Comparison of ENCODE assay signal across 10 cellular contexts in the genomic region with DNA sequence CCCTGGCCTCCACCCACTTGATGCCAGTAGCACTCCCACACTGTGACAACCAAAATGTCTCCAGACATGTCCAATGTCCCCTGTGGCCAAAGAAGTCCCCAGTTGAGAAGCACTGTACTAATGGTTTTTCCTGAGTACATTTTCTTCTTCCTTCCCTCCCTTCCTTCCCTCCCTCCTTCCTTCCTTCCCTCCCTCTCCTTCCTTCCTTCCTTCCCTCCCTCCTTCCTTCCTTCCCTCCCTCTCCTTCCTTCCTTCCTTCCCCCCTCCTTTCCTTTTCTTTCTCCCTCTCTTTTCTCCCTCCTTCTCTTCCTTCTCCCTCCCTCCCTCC.
"Had no signal": no experiment of that assay in that cellular context is flagged by ENCODE, and none has a peak within 500 bp of the region (broad histone marks: within the 10 kb centered on the region; RNA-seq: fewer than 3 reads in every experiment).

No MANE protein-coding gene starts in this region.

- H3K9me3 Mint-ChIP-seq: GM23338, H9, HFFc6 had no signal

- DNase-seq: H9, HCEC 1CT, HFFc6, IMR-90, KG1 had no signal

- H3K4me3 Mint-ChIP-seq: GM23338, H9, HFFc6 had no signal

- H2AFZ ChIP-seq: GM23338 had no signal

- H3K4me3 ChIP-seq: GM23338, K562 had no signal

- FAIRE-seq: H1, H54, K562 had no signal

- H3K27ac Mint-ChIP-seq: GM23338, HFFc6 had no signal

- H3K4me2 ChIP-seq: GM23338 had no signal

- H3K27ac ChIP-seq: HL-60 had no signal
